ENCODE assay signal across 26 cellular contexts in genomic region chr1:59054172-59054571, GRCh38.
"Had no signal": no experiment of that assay in that cellular context is flagged by ENCODE, and none has a peak within 500 bp of the region (broad histone marks: within the 10 kb centered on the region; RNA-seq: fewer than 3 reads in every experiment).

No MANE protein-coding gene starts in this region.

- H3K9me3 ChIP-seq: stomach, suprapubic skin, testis, thoracic aorta, thyroid gland, tibial artery, tibial nerve, transverse colon, upper lobe of left lung, upper lobe of right lung, uterus, vagina had no signal

- H3K27ac ChIP-seq: suprapubic skin, testis, thoracic aorta, thyroid gland, tibial artery, tibial nerve, transverse colon, upper lobe of left lung, upper lobe of right lung had no signal

- ATAC-seq: stimulated activated effector memory CD8-positive, alpha-beta T cell treated with anti-CD3 and anti-CD28 coated beads, Interleukin-12 subunit alpha, Interleukin-12 subunit beta, amount 100 ng/mL, for 72 hours; stimulated activated memory B cell treated with anti-CD40 and anti-IgM and Interleukin-4, amounts not matched to agents 10 μg/mL and 1 μg/mL and 100 μg/mL, for 72 hours; stimulated activated naive B cell treated with anti-CD40 and anti-IgM and Interleukin-4, amounts not matched to agents 10 μg/mL and 1 μg/mL and 100 μg/mL, for 72 hours; stimulated activated naive CD8-positive, alpha-beta T cell treated with anti-CD3 and anti-CD28 coated beads, Interleukin-15, amount 100 ng/mL, for 72 hours; stimulated activated naive CD8-positive, alpha-beta T cell treated with anti-CD3 and anti-CD28 coated beads, Interleukin-15, Interleukin-2, amounts not matched to agents 100 U/mL and 50 U/mL, for 24 hours; upper lobe of right lung had no signal

- H3K27me3 ChIP-seq: stomach, suprapubic skin, testis, thyroid gland, tibial artery, tibial nerve, transverse colon, upper lobe of left lung, upper lobe of right lung, uterus, vagina had no signal

- H3K4me3 ChIP-seq: stomach, suprapubic skin, testis, thoracic aorta, thyroid gland, tibial artery, tibial nerve, transverse colon, upper lobe of left lung, upper lobe of right lung, uterus, vagina had no signal

- DNase-seq: stimulated activated CD4-positive, alpha-beta T cell treated with anti-CD3 and anti-CD28 coated beads, Interleukin-2, amount 100 ng/mL, for 48 hours; stimulated activated CD4-positive, alpha-beta T cell treated with anti-CD3 and anti-CD28 coated beads, Interleukin-4, amount 100 ng/mL, for 1 hour; stimulated activated CD4-positive, alpha-beta T cell treated with anti-CD3 and anti-CD28 coated beads, Interleukin-4, amount 100 ng/mL, for 24 hours; stimulated activated CD4-positive, alpha-beta T cell treated with anti-CD3 and anti-CD28 coated beads, Interleukin-4, amount 100 ng/mL, for 4 hours; stimulated activated CD8-positive, alpha-beta memory T cell treated with anti-CD3 and anti-CD28 coated beads, Interleukin-4, amount 100 ng/mL, for 48 hours; stimulated activated naive B cell treated with anti-CD40 and anti-IgM and Interleukin-4, amounts not matched to agents 10 μg/mL and 1 μg/mL and 100 μg/mL, for 72 hours; stimulated activated naive CD4-positive, alpha-beta T cell; stimulated activated naive CD4-positive, alpha-beta T cell treated with Interleukin-2 at 50 U/mL for 16 hours; stimulated activated naive CD8-positive, alpha-beta T cell treated with anti-CD3 and anti-CD28 coated beads, Interleukin-15, amount 100 ng/mL, for 72 hours; stimulated activated naive CD8-positive, alpha-beta T cell treated with anti-CD3 and anti-CD28 coated beads, Interleukin-15, Interleukin-2, amounts not matched to agents 100 U/mL and 50 U/mL, for 24 hours; stomach; substantia nigra; testis; thyroid gland; tibial artery; transverse colon; trophoblast cell; upper lobe of left lung; upper lobe of right lung; uterus had no signal

- H3K36me3 ChIP-seq: stomach, suprapubic skin, thoracic aorta, thyroid gland, tibial artery, tibial nerve, transverse colon, upper lobe of left lung, upper lobe of right lung, uterus, vagina had no signal
